11 cellular contexts compared by ENCODE assay signal in genomic region chr14:79842270-79842669, GRCh38.
DNase-seq lines count a peak whose midpoint lies in the region; ATAC-seq, FAIRE-seq and TF ChIP-seq lines count a peak whose summit lies in the region.
"Had no signal": no experiment of that assay in that cellular context is flagged by ENCODE, and none has a peak within 500 bp of the region (broad histone marks: within the 10 kb centered on the region; RNA-seq: fewer than 3 reads in every experiment).

No MANE protein-coding gene starts in this region.

- H3K4me3 ChIP-seq in astrocyte (ENCODE audit: insufficient read depth, low read depth, low read length) (no peak overlapping the region), left ventricle myocardium inferior (no peak overlapping the region), smooth muscle cell (no peak overlapping the region)

- H3K4me1 Mint-ChIP-seq in astrocyte (ENCODE audit: low read depth, unreplicated experiment), result peaks cover 6% of the 10 kb centered on the region
- H3K4me1 Mint-ChIP-seq in naive thymus-derived CD8-positive, alpha-beta T cell, result no peaks in the 10 kb centered on the region
- H3K4me1 Mint-ChIP-seq: activated naive CD8-positive, alpha-beta T cell treated with anti-CD3 and anti-CD28 coated beads for 36 hours had no signal

- intact Hi-C loops in left ventricle myocardium inferior (cut with micrococcal nuclease), result no loop called here

- no peaks in the 10 kb centered on the region for H3K27me3 Mint-ChIP-seq in astrocyte (ENCODE audit: low read depth, unreplicated experiment)
- H3K27me3 Mint-ChIP-seq in naive thymus-derived CD8-positive, alpha-beta T cell, result peaks cover 0 to 3% (median 0%) of the 10 kb centered on the region in 5 donors
- H3K27me3 Mint-ChIP-seq: activated naive CD8-positive, alpha-beta T cell treated with anti-CD3 and anti-CD28 coated beads for 36 hours had no signal

- H2AFZ ChIP-seq in astrocyte (ENCODE audit: low read depth, low read length) (no peak overlapping the region), smooth muscle cell (ENCODE audit: low read depth) (no peak overlapping the region)

- peak; percentile 30 for DNase-seq in GM04504 (ENCODE audit: low read depth)
- DNase-seq in astrocyte (ENCODE audit: low read depth), result peak; percentile 89
- DNase-seq in left ventricle myocardium inferior, result peak; percentile 46
- no peak for DNase-seq in smooth muscle cell (lab: John Stamatoyannopoulos, UW; ENCODE audit: unreplicated experiment)
- no peak for DNase-seq in hippocampal formation (lab: John Stamatoyannopoulos, UW)
- DNase-seq in CD1c-positive myeloid dendritic cell (ENCODE audit: extremely low spot score), result no peak
- DNase-seq in SW 1271 (lab: John Stamatoyannopoulos, UW), result no peak
- no peak for DNase-seq in naive thymus-derived CD8-positive, alpha-beta T cell
- DNase-seq: activated naive CD8-positive, alpha-beta T cell treated with anti-CD3 and anti-CD28 coated beads for 36 hours; NCI-H510A treated with DMSO at 0.1 percent for 48 hours had no signal

- FAIRE-seq in astrocyte (lab: Jason Lieb, UNC), result no peak

- H3K27ac Mint-ChIP-seq in astrocyte (ENCODE audit: unreplicated experiment), result peak overlapping the region; percentile 3
- no peak overlapping the region for H3K27ac Mint-ChIP-seq in naive thymus-derived CD8-positive, alpha-beta T cell
- H3K27ac Mint-ChIP-seq: activated naive CD8-positive, alpha-beta T cell treated with anti-CD3 and anti-CD28 coated beads for 36 hours had no signal

- H3K9me3 Mint-ChIP-seq in astrocyte (ENCODE audit: unreplicated experiment), result no peaks in the 10 kb centered on the region
- H3K9me3 Mint-ChIP-seq in naive thymus-derived CD8-positive, alpha-beta T cell, result peaks cover 0 to 2% (median 0%) of the 10 kb centered on the region in 9 donors

- H3K36me3 ChIP-seq in astrocyte (ENCODE audit: insufficient read depth, low read length) (no peaks in the 10 kb centered on the region), left ventricle myocardium inferior (no peaks in the 10 kb centered on the region), smooth muscle cell (ENCODE audit: low read depth) (no peaks in the 10 kb centered on the region)

- H3K27ac ChIP-seq in astrocyte (ENCODE audit: low read depth, low read length) (peak overlapping the region; percentile 20), left ventricle myocardium inferior (replicated peaks) (peak overlapping the region; percentile 54), smooth muscle cell (ENCODE audit: low read depth) (peak overlapping the region; percentile 86)

- TF ChIP-seq CTCF in astrocyte (IDR thresholded peaks at IDR 0.05; ENCODE audit: insufficient read depth, low read depth, low read length) (no peak), left ventricle myocardium inferior (IDR thresholded peaks at IDR 0.05; ENCODE audit: borderline replicate concordance) (no peak), smooth muscle cell (IDR thresholded peaks at IDR 0.05; ENCODE audit: borderline replicate concordance, insufficient read depth, poor library complexity, severe bottlenecking) (no peak)

- no peaks in the 10 kb centered on the region for H3K9me3 ChIP-seq in astrocyte (ENCODE audit: insufficient read depth, low read depth, low read length)
- H3K9me3 ChIP-seq in left ventricle myocardium inferior (replicated peaks), result no peaks in the 10 kb centered on the region
- H3K9me3 ChIP-seq in smooth muscle cell (replicated peaks; ENCODE audit: low read depth), result no peaks in the 10 kb centered on the region

- no peak for ATAC-seq in naive thymus-derived CD8-positive, alpha-beta T cell
- ATAC-seq: HCT116 had no signal

- no peak overlapping the region for H3K4me3 Mint-ChIP-seq in astrocyte (ENCODE audit: unreplicated experiment)
- no peak overlapping the region for H3K4me3 Mint-ChIP-seq in naive thymus-derived CD8-positive, alpha-beta T cell
- H3K4me3 Mint-ChIP-seq: activated naive CD8-positive, alpha-beta T cell treated with anti-CD3 and anti-CD28 coated beads for 36 hours had no signal

- POLR2A ChIA-PET in naive thymus-derived CD8-positive, alpha-beta T cell (lab: Charles Lee), result no interaction called here

- H3K79me2 ChIP-seq in astrocyte (ENCODE audit: insufficient read depth, low read length) (no peaks in the 10 kb centered on the region), smooth muscle cell (ENCODE audit: low read depth) (no peaks in the 10 kb centered on the region)

- peaks cover 8% of the 10 kb centered on the region for H3F3A ChIP-seq in smooth muscle cell (ENCODE audit: low read depth)

- H3K4me2 ChIP-seq in astrocyte (ENCODE audit: low read length) (peak overlapping the region; percentile 33), smooth muscle cell (peak overlapping the region; percentile 71)

- H3K27me3 ChIP-seq in astrocyte (ENCODE audit: insufficient read depth, low read length) (no peaks in the 10 kb centered on the region), left ventricle myocardium inferior (ENCODE audit: low read depth) (no peaks in the 10 kb centered on the region), smooth muscle cell (ENCODE audit: low read depth) (no peaks in the 10 kb centered on the region)

- peaks cover 5% of the 10 kb centered on the region for H3K4me1 ChIP-seq in astrocyte (ENCODE audit: insufficient read depth, low read length)
- H3K4me1 ChIP-seq in left ventricle myocardium inferior, result peaks cover 13% of the 10 kb centered on the region
- H3K4me1 ChIP-seq in smooth muscle cell (ENCODE audit: low read depth), result peaks cover 17% of the 10 kb centered on the region

- H3K9ac ChIP-seq in astrocyte (ENCODE audit: low read length), result no peak overlapping the region
- H3K9ac ChIP-seq in smooth muscle cell (ENCODE audit: low read depth), result no peak overlapping the region

- no peaks in the 10 kb centered on the region for H3K36me3 Mint-ChIP-seq in astrocyte (ENCODE audit: low read depth, unreplicated experiment)
- H3K36me3 Mint-ChIP-seq in naive thymus-derived CD8-positive, alpha-beta T cell, result no peaks in the 10 kb centered on the region
- H3K36me3 Mint-ChIP-seq: activated naive CD8-positive, alpha-beta T cell treated with anti-CD3 and anti-CD28 coated beads for 36 hours had no signal

- H4K20me1 ChIP-seq in astrocyte (ENCODE audit: insufficient read depth, low read length) (no peaks in the 10 kb centered on the region), smooth muscle cell (ENCODE audit: low read depth) (no peaks in the 10 kb centered on the region)

- WGBS in smooth muscle cell (ENCODE audit: low lambda C conversion rate), result 20% methylated on average over 3 of the region's 3 CpGs

Comparison
In these comparisons a context has a peak if more than half of its experiments do, and no peak if none do; other contexts are left out.
1. DNase-seq: peak in GM04504 (single experiment), astrocyte (single experiment) and left ventricle myocardium inferior (single experiment); none in smooth muscle cell (single experiment), hippocampal formation (0 of 2), CD1c-positive myeloid dendritic cell (single experiment), SW 1271 (0 of 2) and naive thymus-derived CD8-positive, alpha-beta T cell (0 of 10).
2. H3K27ac ChIP-seq: peak in every context shown above with its lines; median percentile 86 in smooth muscle cell; 54 in left ventricle myocardium inferior; 20 in astrocyte.